In genomic region chr5:149894237-149894636, GRCh38 we compare ENCODE assay signal across 19 cellular contexts. TPM values are rescaled to one million over a fixed set of nuclear protein-coding genes. Genes with fewer than 3 reads are reported as not detected.
DNase-seq lines count a peak whose midpoint lies in the region; ATAC-seq, FAIRE-seq and TF ChIP-seq lines count a peak whose summit lies in the region.
"Had no signal": no experiment of that assay in that cellular context is flagged by ENCODE, and none has a peak within 500 bp of the region (broad histone marks: within the 10 kb centered on the region; RNA-seq: fewer than 3 reads in every experiment).

No MANE protein-coding gene starts in this region.

- no peaks in the 10 kb centered on the region for H3K79me2 ChIP-seq in astrocyte (ENCODE audit: insufficient read depth, low read length)

- no peak overlapping the region for H3K27ac Mint-ChIP-seq in astrocyte (ENCODE audit: unreplicated experiment)
- H3K27ac Mint-ChIP-seq: B cell; CD4-positive, alpha-beta T cell; CD8-positive, alpha-beta T cell had no signal

- H3K27ac ChIP-seq in HEK293 (ENCODE audit: extremely low read depth, low read depth, low read length), result no peak overlapping the region
- peak overlapping the region; percentile 18 for H3K27ac ChIP-seq in RWPE2 (ENCODE audit: poor library complexity, severe bottlenecking)
- H3K27ac ChIP-seq in astrocyte (ENCODE audit: low read depth, low read length), result no peak overlapping the region
- H3K27ac ChIP-seq: BLaER1 treated with 17β-estradiol and CSF1 and Interleukin-3, amounts not matched to agents 10 nM and 100 nM; C4-2B had no signal

- no peaks in the 10 kb centered on the region for H3K9me3 Mint-ChIP-seq in astrocyte (ENCODE audit: unreplicated experiment)
- H3K9me3 Mint-ChIP-seq: CD4-positive, alpha-beta T cell; CD8-positive, alpha-beta T cell had no signal

- H3K36me3 ChIP-seq in HEK293 (ENCODE audit: control insufficient read depth in 2 of 2, insufficient read depth in 1 of 2, low read length in 2 of 2), result no peaks in the 10 kb centered on the region
- H3K36me3 ChIP-seq in RWPE2 (ENCODE audit: low read depth), result no peaks in the 10 kb centered on the region
- H3K36me3 ChIP-seq in astrocyte (ENCODE audit: insufficient read depth, low read length), result no peaks in the 10 kb centered on the region
- H3K36me3 ChIP-seq: BLaER1 treated with 17β-estradiol and CSF1 and Interleukin-3, amounts not matched to agents 10 nM and 100 nM had no signal

- ATAC-seq in RWPE2 (ENCODE audit: low read depth), result no peak
- ATAC-seq: A549; CD8-positive, alpha-beta T cell had no signal

- FAIRE-seq in astrocyte (lab: Jason Lieb, UNC), result no peak
- FAIRE-seq: A549, D721Med, G401.6, GM12891 had no signal

- H3K4me3 ChIP-seq in HEK293 (ENCODE audit: low read depth, low read length) (no peak overlapping the region), RWPE2 (ENCODE audit: severe bottlenecking) (no peak overlapping the region), astrocyte (ENCODE audit: insufficient read depth, low read depth, low read length) (no peak overlapping the region)
- H3K4me3 ChIP-seq: A549; BLaER1 treated with 17β-estradiol and CSF1 and Interleukin-3, amounts not matched to agents 10 nM and 100 nM had no signal

- H3K27me3 ChIP-seq in RWPE2 (ENCODE audit: insufficient read depth, poor library complexity, severe bottlenecking) (no peaks in the 10 kb centered on the region), astrocyte (ENCODE audit: insufficient read depth, low read length) (no peaks in the 10 kb centered on the region)
- H3K27me3 ChIP-seq: BLaER1 treated with 17β-estradiol and CSF1 and Interleukin-3, amounts not matched to agents 10 nM and 100 nM had no signal

- DNase-seq in RWPE2 (ENCODE audit: low spot score) (no peak), astrocyte (ENCODE audit: low read depth) (no peak), 8988T (no peak)
- DNase-seq in activated CD4-positive, alpha-beta T cell treated with anti-CD3 and anti-CD28 coated beads for 1 hour, result no peak
- DNase-seq: AML-193; Caco-2; Calu3; CD4-positive, alpha-beta T cell; CD8-positive, alpha-beta T cell; DMS79 treated with DMSO at 0.1 percent for 48 hours; GF-D8 had no signal

- no peak overlapping the region for H3K9ac ChIP-seq in astrocyte (ENCODE audit: low read length)
- H3K9ac ChIP-seq: BLaER1 treated with 17β-estradiol and CSF1 and Interleukin-3, amounts not matched to agents 10 nM and 100 nM had no signal

- H3K4me3 Mint-ChIP-seq in astrocyte (ENCODE audit: unreplicated experiment), result peak overlapping the region; percentile 35
- H3K4me3 Mint-ChIP-seq: B cell; CD4-positive, alpha-beta T cell; CD8-positive, alpha-beta T cell had no signal

- H3K36me3 Mint-ChIP-seq in astrocyte (ENCODE audit: low read depth, unreplicated experiment), result no peaks in the 10 kb centered on the region
- H3K36me3 Mint-ChIP-seq: CD8-positive, alpha-beta T cell had no signal

- TF ChIP-seq CTCF in HEK293 (tag by site-specific recombination; IDR thresholded peaks at IDR 0.05) (no peak), RWPE2 (IDR thresholded peaks at IDR 0.05; ENCODE audit: poor library complexity, severe bottlenecking) (no peak), astrocyte (IDR thresholded peaks at IDR 0.05; ENCODE audit: insufficient read depth, low read depth, low read length) (no peak)

- H3K4me1 ChIP-seq in HEK293 (ENCODE audit: control insufficient read depth, insufficient read depth, low read length) (no peaks in the 10 kb centered on the region), RWPE2 (ENCODE audit: insufficient read depth, poor library complexity, severe bottlenecking) (peaks cover 28% of the 10 kb centered on the region), astrocyte (ENCODE audit: insufficient read depth, low read length) (peaks cover 8% of the 10 kb centered on the region)
- H3K4me1 ChIP-seq: Caco-2 had no signal

- CTCF ChIA-PET in HEK293 (lab: Yijun Ruan, JAX), result interaction anchor here (1.2 to 3.2 kb wide), 2 partner anchors 42 to 97 kb away, joined by 7 to 10 read pairs; no protein-coding TSS in a partner anchor

- no peak overlapping the region for H3K4me2 ChIP-seq in astrocyte (ENCODE audit: low read length)
- H3K4me2 ChIP-seq: A549 had no signal

- H3K4me1 Mint-ChIP-seq in astrocyte (ENCODE audit: low read depth, unreplicated experiment), result peaks cover 14% of the 10 kb centered on the region
- H3K4me1 Mint-ChIP-seq: B cell had no signal

- no peaks in the 10 kb centered on the region for H3K9me3 ChIP-seq in HEK293 (ENCODE audit: control insufficient read depth, insufficient read depth, low read depth, low read length)
- no peaks in the 10 kb centered on the region for H3K9me3 ChIP-seq in RWPE2 (ENCODE audit: severe bottlenecking)
- H3K9me3 ChIP-seq in astrocyte (ENCODE audit: insufficient read depth, low read depth, low read length), result no peaks in the 10 kb centered on the region
- H3K9me3 ChIP-seq: A549; BLaER1 treated with 17β-estradiol and CSF1 and Interleukin-3, amounts not matched to agents 10 nM and 100 nM; Caco-2 had no signal

- H3K27me3 Mint-ChIP-seq in astrocyte (ENCODE audit: low read depth, unreplicated experiment), result peaks cover 5% of the 10 kb centered on the region

- POLR2A ChIA-PET in HEK293 (lab: Yijun Ruan, JAX), result interaction anchor here (0.7 kb wide), 1 partner anchor 48 kb away, joined by 9 read pairs; no protein-coding TSS in a partner anchor

- no peak overlapping the region for H2AFZ ChIP-seq in astrocyte (ENCODE audit: low read depth, low read length)

- no peaks in the 10 kb centered on the region for H4K20me1 ChIP-seq in astrocyte (ENCODE audit: insufficient read depth, low read length)
- H4K20me1 ChIP-seq: BLaER1 treated with 17β-estradiol and CSF1 and Interleukin-3, amounts not matched to agents 10 nM and 100 nM had no signal

TF ChIP-seq in HEK293, 187 proteins besides CTCF, POLR2A, EP300 and RAD21:
- TF ChIP-seq ZNF654 (tag by site-specific recombination; IDR thresholded peaks at IDR 0.05; ENCODE audit: low read depth) (no peak), GFI1B (tag by site-specific recombination; IDR thresholded peaks at IDR 0.05) (no peak), SP2 (tag by site-specific recombination; IDR thresholded peaks at IDR 0.05) (no peak), PRDM10 (tag by site-specific recombination; IDR thresholded peaks at IDR 0.05) (no peak), ZNF785 (tag by site-specific recombination; IDR thresholded peaks at IDR 0.05) (no peak), SCRT2 (tag by site-specific recombination; IDR thresholded peaks at IDR 0.05) (peak; percentile 61)

RNA-seq across cellular contexts. Expression of gene PDE6A, which starts 50.4 kb away (rescaled TPM):
- 0.14 and 0.17 TPM in 2 replicates for total RNA-seq in astrocyte
- total RNA-seq: B cell; Calu3; CD4-positive, alpha-beta T cell; CD8-positive, alpha-beta T cell had no signal
